ENCODE assay signal across 1 cellular context in the genomic region with DNA sequence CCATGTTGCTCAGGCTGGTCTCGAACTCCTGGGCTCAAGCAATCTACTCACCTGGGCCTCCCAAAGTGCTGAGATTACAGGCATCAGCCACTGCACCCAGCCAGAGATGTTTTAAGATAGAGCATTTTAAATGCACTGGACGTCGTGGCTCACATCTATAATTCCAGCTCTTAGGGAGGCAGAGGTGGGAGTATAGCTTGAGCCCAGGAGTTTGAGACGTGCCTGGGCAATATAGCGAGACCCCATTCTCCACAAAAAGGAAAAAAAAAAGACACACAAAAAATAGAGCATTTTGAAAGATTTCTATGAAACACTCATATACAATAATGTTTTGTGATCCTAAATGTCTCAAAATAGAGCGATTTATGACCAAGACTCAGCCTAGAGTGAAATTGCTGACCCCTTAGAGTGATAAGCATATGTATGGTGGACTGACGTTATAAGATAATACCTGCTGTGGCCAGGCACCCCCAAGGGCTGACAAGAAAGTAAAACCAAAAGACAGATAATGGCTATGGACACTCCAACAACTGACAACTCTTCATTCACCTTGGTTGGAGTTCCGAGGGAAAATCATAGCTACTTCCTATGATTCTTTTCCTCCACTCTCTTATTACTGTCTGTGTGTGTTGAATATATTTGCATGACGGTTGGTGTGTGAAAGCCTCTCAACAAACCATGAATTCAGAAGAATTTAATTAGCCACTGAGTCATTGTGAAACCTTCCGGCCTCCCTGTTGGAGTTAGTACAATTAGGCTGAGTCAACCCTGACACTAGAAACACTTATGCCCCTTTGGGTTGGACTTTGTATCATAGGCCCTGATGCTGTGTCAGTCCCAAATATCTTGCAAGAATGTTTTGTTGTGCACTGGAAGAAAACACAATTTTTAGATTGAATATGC.
TF ChIP-seq lines count a peak whose summit lies in the region.

No MANE protein-coding gene starts in this region.

TF ChIP-seq in K562, 482 proteins besides CTCF, POLR2A, EP300 and RAD21 (continued from another document and continues in another):
- TF ChIP-seq, protein P1, sequence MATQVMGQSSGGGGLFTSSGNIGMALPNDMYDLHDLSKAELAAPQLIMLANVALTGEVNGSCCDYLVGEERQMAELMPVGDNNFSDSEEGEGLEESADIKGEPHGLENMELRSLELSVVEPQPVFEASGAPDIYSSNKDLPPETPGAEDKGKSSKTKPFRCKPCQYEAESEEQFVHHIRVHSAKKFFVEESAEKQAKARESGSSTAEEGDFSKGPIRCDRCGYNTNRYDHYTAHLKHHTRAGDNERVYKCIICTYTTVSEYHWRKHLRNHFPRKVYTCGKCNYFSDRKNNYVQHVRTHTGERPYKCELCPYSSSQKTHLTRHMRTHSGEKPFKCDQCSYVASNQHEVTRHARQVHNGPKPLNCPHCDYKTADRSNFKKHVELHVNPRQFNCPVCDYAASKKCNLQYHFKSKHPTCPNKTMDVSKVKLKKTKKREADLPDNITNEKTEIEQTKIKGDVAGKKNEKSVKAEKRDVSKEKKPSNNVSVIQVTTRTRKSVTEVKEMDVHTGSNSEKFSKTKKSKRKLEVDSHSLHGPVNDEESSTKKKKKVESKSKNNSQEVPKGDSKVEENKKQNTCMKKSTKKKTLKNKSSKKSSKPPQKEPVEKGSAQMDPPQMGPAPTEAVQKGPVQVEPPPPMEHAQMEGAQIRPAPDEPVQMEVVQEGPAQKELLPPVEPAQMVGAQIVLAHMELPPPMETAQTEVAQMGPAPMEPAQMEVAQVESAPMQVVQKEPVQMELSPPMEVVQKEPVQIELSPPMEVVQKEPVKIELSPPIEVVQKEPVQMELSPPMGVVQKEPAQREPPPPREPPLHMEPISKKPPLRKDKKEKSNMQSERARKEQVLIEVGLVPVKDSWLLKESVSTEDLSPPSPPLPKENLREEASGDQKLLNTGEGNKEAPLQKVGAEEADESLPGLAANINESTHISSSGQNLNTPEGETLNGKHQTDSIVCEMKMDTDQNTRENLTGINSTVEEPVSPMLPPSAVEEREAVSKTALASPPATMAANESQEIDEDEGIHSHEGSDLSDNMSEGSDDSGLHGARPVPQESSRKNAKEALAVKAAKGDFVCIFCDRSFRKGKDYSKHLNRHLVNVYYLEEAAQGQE (CRISPR knock-in tag; IDR thresholded peaks at IDR 0.05; ENCODE audit: low read depth) = no peak
- TF ChIP-seq, protein P2, sequence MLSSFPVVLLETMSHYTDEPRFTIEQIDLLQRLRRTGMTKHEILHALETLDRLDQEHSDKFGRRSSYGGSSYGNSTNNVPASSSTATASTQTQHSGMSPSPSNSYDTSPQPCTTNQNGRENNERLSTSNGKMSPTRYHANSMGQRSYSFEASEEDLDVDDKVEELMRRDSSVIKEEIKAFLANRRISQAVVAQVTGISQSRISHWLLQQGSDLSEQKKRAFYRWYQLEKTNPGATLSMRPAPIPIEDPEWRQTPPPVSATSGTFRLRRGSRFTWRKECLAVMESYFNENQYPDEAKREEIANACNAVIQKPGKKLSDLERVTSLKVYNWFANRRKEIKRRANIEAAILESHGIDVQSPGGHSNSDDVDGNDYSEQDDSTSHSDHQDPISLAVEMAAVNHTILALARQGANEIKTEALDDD (IDR thresholded peaks at IDR 0.05) = peak; percentile 67
- peak; percentile 84; the same call in 1 of the 2 replicates for TF ChIP-seq BACH1 (tag; IDR thresholded peaks at IDR 0.05)
- TF ChIP-seq NFE2 (IDR thresholded peaks at IDR 0.05; ENCODE audit: low read depth) = peak; percentile 60
- no peak for TF ChIP-seq YY1 (IDR thresholded peaks at IDR 0.05; ENCODE audit: borderline replicate concordance in 1 of 3, control insufficient read depth in 1 of 3, extremely low read depth in 1 of 3, insufficient read depth in 3 of 3, insufficient read length in 1 of 3, insufficient replicate concordance in 2 of 3, low read depth in 1 of 3, low read length in 2 of 3)
- no peak for TF ChIP-seq MTA1 (IDR thresholded peaks at IDR 0.05; ENCODE audit: borderline replicate concordance)
- TF ChIP-seq, protein P3, sequence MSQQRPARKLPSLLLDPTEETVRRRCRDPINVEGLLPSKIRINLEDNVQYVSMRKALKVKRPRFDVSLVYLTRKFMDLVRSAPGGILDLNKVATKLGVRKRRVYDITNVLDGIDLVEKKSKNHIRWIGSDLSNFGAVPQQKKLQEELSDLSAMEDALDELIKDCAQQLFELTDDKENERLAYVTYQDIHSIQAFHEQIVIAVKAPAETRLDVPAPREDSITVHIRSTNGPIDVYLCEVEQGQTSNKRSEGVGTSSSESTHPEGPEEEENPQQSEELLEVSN (IDR thresholded peaks at IDR 0.05; ENCODE audit: borderline replicate concordance in 1 of 2, extremely low read depth in 1 of 2, insufficient read depth in 1 of 2, insufficient read length in 1 of 2, low read depth in 1 of 2, low read length in 1 of 2, poor library complexity in 1 of 2, severe bottlenecking in 1 of 2) = no peak
- 0 out of 2 replicates have a peak, but pooled peaks have one; percentile 43 for TF ChIP-seq ATF7 (IDR thresholded peaks at IDR 0.05)
- no peak for TF ChIP-seq MYBL2 (IDR thresholded peaks at IDR 0.05; ENCODE audit: low read depth)
- no peak for TF ChIP-seq MYBL2 (CRISPR knock-in tag; IDR thresholded peaks at IDR 0.05; ENCODE audit: borderline replicate concordance)
- TF ChIP-seq TAF7 (tag; IDR thresholded peaks at IDR 0.05) = no peak
- peak; percentile 78 for TF ChIP-seq CBFA2T2 (conservative IDR thresholded peaks at IDR 0.05)
- no peak for TF ChIP-seq NFATC3 (IDR thresholded peaks at IDR 0.05)
- no peak for TF ChIP-seq HMGN3 (IDR thresholded peaks at IDR 0.05; ENCODE audit: borderline replicate concordance, extremely low read depth, insufficient read length, low read depth, low read length)
- no peak for TF ChIP-seq SMARCB1 (IDR thresholded peaks at IDR 0.05; ENCODE audit: insufficient read length, low read depth)
- TF ChIP-seq C11orf30 (IDR thresholded peaks at IDR 0.05; ENCODE audit: low read depth) = peak; percentile 44
- TF ChIP-seq MEIS2 (IDR thresholded peaks at IDR 0.05; ENCODE audit: partially characterized antibody) = peak; percentile 92
- TF ChIP-seq, protein P4, sequence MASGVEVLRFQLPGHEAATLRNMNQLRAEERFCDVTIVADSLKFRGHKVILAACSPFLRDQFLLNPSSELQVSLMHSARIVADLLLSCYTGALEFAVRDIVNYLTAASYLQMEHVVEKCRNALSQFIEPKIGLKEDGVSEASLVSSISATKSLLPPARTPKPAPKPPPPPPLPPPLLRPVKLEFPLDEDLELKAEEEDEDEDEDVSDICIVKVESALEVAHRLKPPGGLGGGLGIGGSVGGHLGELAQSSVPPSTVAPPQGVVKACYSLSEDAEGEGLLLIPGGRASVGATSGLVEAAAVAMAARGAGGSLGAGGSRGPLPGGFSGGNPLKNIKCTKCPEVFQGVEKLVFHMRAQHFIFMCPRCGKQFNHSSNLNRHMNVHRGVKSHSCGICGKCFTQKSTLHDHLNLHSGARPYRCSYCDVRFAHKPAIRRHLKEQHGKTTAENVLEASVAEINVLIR (CRISPR knock-in tag; IDR thresholded peaks at IDR 0.05) = no peak
- no peak for TF ChIP-seq MEF2D (tag; conservative IDR thresholded peaks at IDR 0.05; ENCODE audit: low read depth)
- no peak for TF ChIP-seq FIP1L1 (IDR thresholded peaks at IDR 0.05; ENCODE audit: low read depth, low read length, poor library complexity, severe bottlenecking)
- no peak for TF ChIP-seq MED1 (CRISPR knock-in tag; IDR thresholded peaks at IDR 0.05; ENCODE audit: borderline replicate concordance)
- TF ChIP-seq RNF2 (IDR thresholded peaks at IDR 0.05) = no peak
- no peak for TF ChIP-seq KLF1 (tag; IDR thresholded peaks at IDR 0.05)
- TF ChIP-seq JUN (IDR thresholded peaks at IDR 0.05; ENCODE audit: borderline replicate concordance, low read depth, low read length) = no peak
- no peak for TF ChIP-seq JUN (CRISPR knock-in tag; IDR thresholded peaks at IDR 0.05; ENCODE audit: borderline replicate concordance)
- TF ChIP-seq, protein P5, sequence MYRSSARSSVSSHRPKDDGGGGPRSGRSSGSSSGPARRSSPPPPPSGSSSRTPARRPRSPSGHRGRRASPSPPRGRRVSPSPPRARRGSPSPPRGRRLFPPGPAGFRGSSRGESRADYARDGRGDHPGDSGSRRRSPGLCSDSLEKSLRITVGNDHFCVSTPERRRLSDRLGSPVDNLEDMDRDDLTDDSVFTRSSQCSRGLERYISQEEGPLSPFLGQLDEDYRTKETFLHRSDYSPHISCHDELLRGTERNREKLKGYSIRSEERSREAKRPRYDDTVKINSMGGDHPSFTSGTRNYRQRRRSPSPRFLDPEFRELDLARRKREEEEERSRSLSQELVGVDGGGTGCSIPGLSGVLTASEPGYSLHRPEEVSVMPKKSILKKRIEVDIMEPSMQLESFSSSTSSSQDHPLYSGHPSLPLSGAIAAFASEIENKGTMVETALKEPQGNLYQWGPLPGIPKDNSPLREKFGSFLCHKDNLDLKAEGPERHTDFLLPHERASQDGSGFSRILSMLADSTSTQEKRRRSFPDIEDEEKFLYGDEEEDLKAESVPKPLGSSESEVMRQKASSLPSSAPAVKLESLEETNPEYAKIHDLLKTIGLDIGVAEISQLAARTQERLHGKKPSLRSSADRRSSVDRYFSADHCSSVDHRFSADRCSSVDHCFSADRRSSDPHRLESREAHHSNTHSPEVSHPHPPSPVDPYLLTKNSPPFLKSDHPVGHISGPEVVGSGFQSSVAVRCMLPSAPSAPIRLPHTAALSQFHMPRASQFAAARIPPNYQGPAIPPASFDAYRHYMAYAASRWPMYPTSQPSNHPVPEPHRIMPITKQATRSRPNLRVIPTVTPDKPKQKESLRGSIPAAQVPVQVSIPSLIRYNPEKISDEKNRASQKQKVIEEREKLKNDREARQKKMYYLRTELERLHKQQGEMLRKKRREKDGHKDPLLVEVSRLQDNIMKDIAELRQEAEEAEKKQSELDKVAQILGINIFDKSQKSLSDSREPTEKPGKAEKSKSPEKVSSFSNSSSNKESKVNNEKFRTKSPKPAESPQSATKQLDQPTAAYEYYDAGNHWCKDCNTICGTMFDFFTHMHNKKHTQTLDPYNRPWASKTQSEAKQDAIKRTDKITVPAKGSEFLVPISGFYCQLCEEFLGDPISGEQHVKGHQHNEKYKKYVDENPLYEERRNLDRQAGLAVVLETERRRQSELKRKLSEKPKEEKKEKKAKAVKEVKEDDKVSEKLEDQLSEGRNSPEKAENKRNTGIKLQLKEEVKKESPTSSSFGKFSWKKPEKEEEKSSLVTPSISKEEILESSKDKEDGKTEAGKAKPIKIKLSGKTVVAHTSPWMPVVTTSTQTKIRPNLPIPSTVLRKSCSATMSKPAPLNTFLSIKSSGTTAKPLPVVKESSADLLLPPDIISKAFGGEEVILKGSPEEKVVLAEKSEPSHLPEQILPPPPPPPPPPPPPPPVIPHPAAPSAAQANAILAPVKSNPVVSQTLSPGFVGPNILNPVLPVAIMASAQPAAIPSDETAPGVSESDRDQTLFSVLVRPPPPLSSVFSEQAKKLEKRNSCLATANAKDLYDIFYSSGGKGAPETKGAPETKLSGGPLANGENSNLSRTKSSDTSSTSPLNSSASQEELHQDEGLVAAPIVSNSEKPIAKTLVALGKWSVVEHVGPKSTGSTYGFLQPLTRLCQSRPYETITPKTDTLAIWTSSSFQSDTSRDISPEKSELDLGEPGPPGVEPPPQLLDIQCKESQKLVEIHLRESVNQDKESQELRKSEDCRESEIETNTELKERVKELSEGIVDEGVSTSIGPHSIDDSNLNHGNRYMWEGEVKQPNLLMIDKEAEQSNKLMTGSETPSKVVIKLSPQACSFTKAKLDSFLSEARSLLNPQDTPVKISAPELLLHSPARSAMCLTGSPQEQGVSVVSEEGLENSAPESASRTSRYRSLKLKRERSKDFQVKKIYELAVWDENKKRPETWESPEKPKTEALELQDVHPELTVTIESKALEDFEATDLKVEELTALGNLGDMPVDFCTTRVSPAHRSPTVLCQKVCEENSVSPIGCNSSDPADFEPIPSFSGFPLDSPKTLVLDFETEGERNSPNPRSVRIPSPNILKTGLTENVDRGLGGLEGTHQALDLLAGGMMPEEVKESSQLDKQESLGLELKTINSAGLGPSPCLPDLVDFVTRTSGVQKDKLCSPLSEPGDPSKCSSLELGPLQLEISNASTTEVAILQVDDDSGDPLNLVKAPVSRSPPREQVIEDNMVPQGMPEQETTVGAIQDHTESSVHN (IDR thresholded peaks at IDR 0.05; ENCODE audit: borderline replicate concordance in 1 of 2, low read depth in 1 of 2) = no peak
- TF ChIP-seq, protein P6, sequence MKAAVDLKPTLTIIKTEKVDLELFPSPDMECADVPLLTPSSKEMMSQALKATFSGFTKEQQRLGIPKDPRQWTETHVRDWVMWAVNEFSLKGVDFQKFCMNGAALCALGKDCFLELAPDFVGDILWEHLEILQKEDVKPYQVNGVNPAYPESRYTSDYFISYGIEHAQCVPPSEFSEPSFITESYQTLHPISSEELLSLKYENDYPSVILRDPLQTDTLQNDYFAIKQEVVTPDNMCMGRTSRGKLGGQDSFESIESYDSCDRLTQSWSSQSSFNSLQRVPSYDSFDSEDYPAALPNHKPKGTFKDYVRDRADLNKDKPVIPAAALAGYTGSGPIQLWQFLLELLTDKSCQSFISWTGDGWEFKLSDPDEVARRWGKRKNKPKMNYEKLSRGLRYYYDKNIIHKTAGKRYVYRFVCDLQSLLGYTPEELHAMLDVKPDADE (conservative IDR thresholded peaks at IDR 0.05; ENCODE audit: control insufficient read depth, low read depth, low read length) = no peak
- peak; percentile 87 for TF ChIP-seq ADNP (tag; IDR thresholded peaks at IDR 0.05)
- TF ChIP-seq, protein P7, sequence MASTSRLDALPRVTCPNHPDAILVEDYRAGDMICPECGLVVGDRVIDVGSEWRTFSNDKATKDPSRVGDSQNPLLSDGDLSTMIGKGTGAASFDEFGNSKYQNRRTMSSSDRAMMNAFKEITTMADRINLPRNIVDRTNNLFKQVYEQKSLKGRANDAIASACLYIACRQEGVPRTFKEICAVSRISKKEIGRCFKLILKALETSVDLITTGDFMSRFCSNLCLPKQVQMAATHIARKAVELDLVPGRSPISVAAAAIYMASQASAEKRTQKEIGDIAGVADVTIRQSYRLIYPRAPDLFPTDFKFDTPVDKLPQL (IDR thresholded peaks at IDR 0.05; ENCODE audit: extremely low read depth, insufficient read length) = no peak
- TF ChIP-seq HSF4 (CRISPR knock-in tag; IDR thresholded peaks at IDR 0.05; ENCODE audit: borderline replicate concordance) = no peak
- TF ChIP-seq ZNF717 (CRISPR knock-in tag; IDR thresholded peaks at IDR 0.05) = no peak
- TF ChIP-seq FOXM1 (IDR thresholded peaks at IDR 0.05; ENCODE audit: low read depth) = peak; percentile 62
- TF ChIP-seq FOXM1 (CRISPR knock-in tag; IDR thresholded peaks at IDR 0.05; ENCODE audit: low read depth) = no peak
- TF ChIP-seq, protein P8, sequence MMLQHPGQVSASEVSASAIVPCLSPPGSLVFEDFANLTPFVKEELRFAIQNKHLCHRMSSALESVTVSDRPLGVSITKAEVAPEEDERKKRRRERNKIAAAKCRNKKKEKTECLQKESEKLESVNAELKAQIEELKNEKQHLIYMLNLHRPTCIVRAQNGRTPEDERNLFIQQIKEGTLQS (IDR thresholded peaks at IDR 0.05) = peak; percentile 69
- TF ChIP-seq, protein P8 (CRISPR knock-in tag; conservative IDR thresholded peaks at IDR 0.05) = 0 out of 2 replicates have a peak, but pooled peaks have one; percentile 55
- no peak for TF ChIP-seq TSC22D4 (tag; IDR thresholded peaks at IDR 0.05)
- TF ChIP-seq BMI1 (IDR thresholded peaks at IDR 0.05; ENCODE audit: low read length) = no peak
- TF ChIP-seq TCF7L2 (IDR thresholded peaks at IDR 0.05; ENCODE audit: low read depth, low read length) = no peak
- no peak for TF ChIP-seq RHOXF2B (CRISPR knock-in tag; conservative IDR thresholded peaks at IDR 0.05)
- TF ChIP-seq FOXA3 (CRISPR knock-in tag; conservative IDR thresholded peaks at IDR 0.05 in 1 of 2, IDR thresholded peaks at IDR 0.05 in 1 of 2) = no peak
- peak; percentile 42; the same call in 1 of the 2 replicates for TF ChIP-seq KLF16 (IDR thresholded peaks at IDR 0.05)
- TF ChIP-seq PTTG1 (tag; IDR thresholded peaks at IDR 0.05; ENCODE audit: low read depth) = no peak
